In the genomic region with DNA sequence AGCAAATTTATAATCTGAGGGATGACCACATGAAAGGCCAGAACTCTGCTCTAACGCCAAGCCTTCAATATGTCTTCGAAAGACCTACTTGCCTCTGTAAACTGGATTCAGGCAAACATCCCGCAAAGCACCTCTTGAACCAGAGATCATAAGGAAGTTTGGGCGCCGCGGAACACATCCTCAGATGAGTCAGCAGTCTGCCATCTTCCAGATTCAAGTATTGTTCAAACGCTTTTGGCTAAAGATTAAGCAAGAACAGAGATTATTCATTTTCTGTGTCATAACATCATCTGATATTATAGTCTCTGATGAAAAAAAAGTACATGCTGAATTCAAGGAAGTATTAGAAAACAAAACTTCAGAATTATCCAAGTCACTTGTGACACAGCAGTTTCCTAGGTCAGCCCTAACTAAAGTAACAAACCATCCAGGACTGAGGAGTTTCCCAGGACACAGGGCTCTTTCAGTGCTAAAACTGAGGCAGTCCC, we compare ENCODE assay signal across 14 cellular contexts. TPM values are rescaled to one million over a fixed set of nuclear protein-coding genes. Genes with fewer than 3 reads are reported as not detected.
DNase-seq lines count a peak whose midpoint lies in the region; ATAC-seq and TF ChIP-seq lines count a peak whose summit lies in the region.
"Had no signal": no experiment of that assay in that cellular context is flagged by ENCODE, and none has a peak within 500 bp of the region (broad histone marks: within the 10 kb centered on the region; RNA-seq: fewer than 3 reads in every experiment).

No MANE protein-coding gene starts in this region.

- H3K36me3 Mint-ChIP-seq in naive thymus-derived CD4-positive, alpha-beta T cell, result peaks cover 31 to 57% (median 37%) of the 10 kb centered on the region in 5 donors

- no peak overlapping the region for H3K9ac ChIP-seq in SK-N-SH

- H3K4me3 Mint-ChIP-seq in naive thymus-derived CD4-positive, alpha-beta T cell, result no peak overlapping the region
- H3K4me3 Mint-ChIP-seq: memory B cell had no signal

- DNase-seq in SK-N-SH, result no peak
- DNase-seq in HT1080 (ENCODE audit: low read depth), result peak; percentile 80
- peak; percentile 93 for DNase-seq in choroid plexus epithelial cell (ENCODE audit: low read depth)
- no peak for DNase-seq in naive thymus-derived CD4-positive, alpha-beta T cell
- DNase-seq in NCI-H1436 (lab: John Stamatoyannopoulos, UW), result no peak
- no peak for DNase-seq in NCI-H748 (lab: John Stamatoyannopoulos, UW; ENCODE audit: unreplicated experiment)
- no peak for DNase-seq in HT-29 (ENCODE audit: low spot score)
- DNase-seq: gastrocnemius medialis, NCI-H526, sigmoid colon, T-helper 1 cell had no signal

- H4K20me1 ChIP-seq in SK-N-SH (ENCODE audit: insufficient read depth), result no peaks in the 10 kb centered on the region

- H3K4me2 ChIP-seq in SK-N-SH, result no peak overlapping the region

- peak overlapping the region in 1 of 9 donors; percentile 32 for H3K27ac Mint-ChIP-seq in naive thymus-derived CD4-positive, alpha-beta T cell
- H3K27ac Mint-ChIP-seq: memory B cell had no signal

- POLR2A ChIA-PET in SK-N-SH (lab: Yijun Ruan, JAX), result no interaction called here
- POLR2A ChIA-PET in naive thymus-derived CD4-positive, alpha-beta T cell (lab: Charles Lee), result no interaction called here

- H3K4me1 Mint-ChIP-seq in naive thymus-derived CD4-positive, alpha-beta T cell, result peaks cover 0 to 29% (median 7%) of the 10 kb centered on the region in 7 donors

- no peaks in the 10 kb centered on the region for H3K9me3 ChIP-seq in SK-N-SH
- H3K9me3 ChIP-seq in naive thymus-derived CD4-positive, alpha-beta T cell (ENCODE audit: control insufficient read depth in 2 of 3, low read length in 3 of 3), result no peaks in the 10 kb centered on the region
- H3K9me3 ChIP-seq: gastrocnemius medialis, sigmoid colon, uterus had no signal

- no peaks in the 10 kb centered on the region for H3K9me3 Mint-ChIP-seq in naive thymus-derived CD4-positive, alpha-beta T cell
- H3K9me3 Mint-ChIP-seq: memory B cell had no signal

- TF ChIP-seq RAD21 in SK-N-SH (IDR thresholded peaks at IDR 0.05; ENCODE audit: low read length), result no peak

- H3F3A ChIP-seq in SK-N-SH (replicated peaks; ENCODE audit: insufficient read depth), result peaks cover 16% of the 10 kb centered on the region

- no peak overlapping the region for H2AFZ ChIP-seq in SK-N-SH (ENCODE audit: low read depth)

- no peaks in the 10 kb centered on the region for H3K9me2 ChIP-seq in SK-N-SH

- TF ChIP-seq EP300 in SK-N-SH (IDR thresholded peaks at IDR 0.05; ENCODE audit: borderline replicate concordance in 1 of 2, low read depth in 1 of 2, low read length in 1 of 2), result no peak

- peaks cover 0 to 22% of the 10 kb centered on the region in 2 experiments; a peak in 3 of 4 replicates for H3K4me1 ChIP-seq in SK-N-SH (ENCODE audit: control insufficient read depth in 1 of 2, insufficient read depth in 2 of 2, low read depth in 1 of 2, low read length in 1 of 2)
- peaks cover 0 to 13% of the 10 kb centered on the region in 2 donors for H3K4me1 ChIP-seq in naive thymus-derived CD4-positive, alpha-beta T cell (ENCODE audit: control insufficient read depth in 2 of 2, insufficient read depth in 2 of 2, low read length in 2 of 2)
- H3K4me1 ChIP-seq: uterus had no signal

- TF ChIP-seq CTCF in SK-N-SH (IDR thresholded peaks at IDR 0.05) (no peak), choroid plexus epithelial cell (conservative IDR thresholded peaks at IDR 0.05; ENCODE audit: low read depth, low read length) (no peak)

- H3K27ac ChIP-seq in SK-N-SH (ENCODE audit: low read depth in 2 of 2, low read length in 1 of 2), result peak overlapping the region in 1 of 2 experiments; percentile 23; a peak in 1 of 4 replicates
- no peak overlapping the region for H3K27ac ChIP-seq in naive thymus-derived CD4-positive, alpha-beta T cell (ENCODE audit: low read depth, low read length)
- H3K27ac ChIP-seq: gastrocnemius medialis, sigmoid colon, uterus had no signal

- no peaks in the 10 kb centered on the region for H3K79me2 ChIP-seq in SK-N-SH (ENCODE audit: insufficient read depth)

- CTCF ChIA-PET in SK-N-SH (lab: Yijun Ruan, JAX), result no interaction called here
- CTCF ChIA-PET in naive thymus-derived CD4-positive, alpha-beta T cell (lab: Charles Lee), result no interaction called here

- 77% methylated on average over 7 of the region's 7 CpGs for WGBS in SK-N-SH (ENCODE audit: low lambda C conversion rate)

- peaks cover 34 to 80% of the 10 kb centered on the region in 2 experiments for H3K36me3 ChIP-seq in SK-N-SH (replicated peaks in 1 of 2; ENCODE audit: control insufficient read depth in 1 of 2, insufficient read depth in 2 of 2, low read length in 1 of 2)
- H3K36me3 ChIP-seq in naive thymus-derived CD4-positive, alpha-beta T cell (ENCODE audit: control insufficient read depth in 2 of 3, insufficient read depth in 3 of 3, low read length in 3 of 3), result peaks cover 4 to 58% (median 14%) of the 10 kb centered on the region in 3 experiments
- H3K36me3 ChIP-seq: uterus had no signal

- peak; percentile 13; the same call in 1 of the 3 replicates for ATAC-seq in SK-N-SH treated with all-trans-retinoic acid at 6 μM for 48 hours
- ATAC-seq in naive thymus-derived CD4-positive, alpha-beta T cell, result peak; percentile 36
- ATAC-seq: gastrocnemius medialis had no signal

- H3K27me3 Mint-ChIP-seq in naive thymus-derived CD4-positive, alpha-beta T cell, result no peaks in the 10 kb centered on the region
- H3K27me3 Mint-ChIP-seq: memory B cell had no signal

- H3K4me3 ChIP-seq in SK-N-SH (ENCODE audit: low read depth in 2 of 2, low read length in 1 of 2) (no peak overlapping the region), choroid plexus epithelial cell (ENCODE audit: low read depth, low read length) (no peak overlapping the region)
- H3K4me3 ChIP-seq in naive thymus-derived CD4-positive, alpha-beta T cell (ENCODE audit: low read length), result no peak overlapping the region
- H3K4me3 ChIP-seq: gastrocnemius medialis, sigmoid colon, uterus had no signal

- intact Hi-C loops in naive thymus-derived CD4-positive, alpha-beta T cell (cut with micrococcal nuclease), result no loop called here

- no peaks in the 10 kb centered on the region for H3K27me3 ChIP-seq in SK-N-SH (ENCODE audit: insufficient read depth)
- H3K27me3 ChIP-seq in naive thymus-derived CD4-positive, alpha-beta T cell (ENCODE audit: control insufficient read depth in 2 of 2, insufficient read depth in 2 of 2, low read length in 2 of 2), result no peaks in the 10 kb centered on the region
- H3K27me3 ChIP-seq: gastrocnemius medialis, sigmoid colon, uterus had no signal

TF ChIP-seq in SK-N-SH treated with all-trans-retinoic acid at 6 μM for 48 hours, 23 proteins besides CTCF, POLR2A, EP300 and RAD21:
- TF ChIP-seq ZFP30 (CRISPR knock-in tag; IDR thresholded peaks at IDR 0.05), result no peak
- no peak for TF ChIP-seq ESRRG (CRISPR knock-in tag; IDR thresholded peaks at IDR 0.05)
- no peak for TF ChIP-seq ZC3H10 (CRISPR knock-in tag; IDR thresholded peaks at IDR 0.05)
- TF ChIP-seq BACH2 (CRISPR knock-in tag; IDR thresholded peaks at IDR 0.05; ENCODE audit: borderline replicate concordance), result no peak
- TF ChIP-seq ZNF8 (CRISPR knock-in tag; IDR thresholded peaks at IDR 0.05), result no peak
- no peak for TF ChIP-seq CSDC2 (CRISPR knock-in tag; IDR thresholded peaks at IDR 0.05)
- TF ChIP-seq ZNF70 (CRISPR knock-in tag; IDR thresholded peaks at IDR 0.05), result no peak
- no peak for TF ChIP-seq ARNTL (CRISPR knock-in tag; IDR thresholded peaks at IDR 0.05; ENCODE audit: borderline replicate concordance, low read depth)
- TF ChIP-seq CREB5 (CRISPR knock-in tag; IDR thresholded peaks at IDR 0.05; ENCODE audit: low read depth), result no peak

TF ChIP-seq in SK-N-SH, 30 proteins besides CTCF, POLR2A, EP300 and RAD21 (continues in another document):
- TF ChIP-seq TCF12 (IDR thresholded peaks at IDR 0.05) (no peak), SMC3 (IDR thresholded peaks at IDR 0.05; ENCODE audit: low read depth, low read length) (no peak), FOSL2 (IDR thresholded peaks at IDR 0.05; ENCODE audit: borderline replicate concordance, low read depth) (no peak), CHD2 (IDR thresholded peaks at IDR 0.05; ENCODE audit: low read length, partially characterized antibody) (no peak), YY1 (IDR thresholded peaks at IDR 0.05; ENCODE audit: low read depth) (no peak), TAF1 (IDR thresholded peaks at IDR 0.05; ENCODE audit: borderline replicate concordance, low read depth, low read length) (no peak), FOXJ3 (CRISPR knock-in tag; IDR thresholded peaks at IDR 0.05) (no peak), RCOR1 (IDR thresholded peaks at IDR 0.05; ENCODE audit: low read length) (no peak), EZH2phosphoT487 (IDR thresholded peaks at IDR 0.05; ENCODE audit: borderline replicate concordance, low read depth) (no peak), GABPA (IDR thresholded peaks at IDR 0.05; ENCODE audit: low read depth) (no peak), RFX5 (IDR thresholded peaks at IDR 0.05; ENCODE audit: low read length) (no peak), FOXM1 (IDR thresholded peaks at IDR 0.05; ENCODE audit: low read depth) (no peak), PBX3 (IDR thresholded peaks at IDR 0.05) (no peak), TEAD4 (IDR thresholded peaks at IDR 0.05; ENCODE audit: borderline replicate concordance, insufficient read depth) (no peak), GATA2 (CRISPR knock-in tag; IDR thresholded peaks at IDR 0.05) (no peak)

RNA-seq across cellular contexts. Expression of gene TBC1D7, which starts 20.8 kb away (rescaled TPM):
- 25.2 and 27.5 TPM in 2 replicates for polyA plus RNA-seq in SK-N-SH (2012; rRNA removed)
- polyA plus RNA-seq in SK-N-SH (2012; cell fraction: cytosol; rRNA removed), result 27.7 and 30.3 TPM in 2 replicates
- polyA plus RNA-seq in SK-N-SH (2012; cell fraction: nucleus; rRNA removed), result 22.8 and 24.5 TPM in 2 replicates
- 19.2 and 22.6 TPM in 2 replicates for total RNA-seq in HT1080 (2014; rRNA removed; shearing (Covaris generic))
- 28.3 and 32.7 TPM in 2 replicates for polyA plus RNA-seq in HT1080 (2015; cell fraction: cytosol; rRNA removed)
- 16.4 and 27.3 TPM in 2 replicates for polyA plus RNA-seq in HT1080 (2015; cell fraction: nucleus; rRNA removed)
- 10 to 100 TPM; 14.8 to 34.6 (median 17.0) TPM for total RNA-seq in naive thymus-derived CD4-positive, alpha-beta T cell
- 10 to 100 TPM; 11.7 to 14.8 TPM for polyA plus RNA-seq in naive thymus-derived CD4-positive, alpha-beta T cell
- 12.9 and 13.1 TPM in 2 replicates for total RNA-seq in HT-29 (2014; rRNA removed; shearing (Covaris generic))

Comparison
In these comparisons a context has a peak if more than half of its experiments do, and no peak if none do; other contexts are left out.
1. DNase-seq: peak in HT1080 (single experiment) and choroid plexus epithelial cell (single experiment); none in SK-N-SH (single experiment), naive thymus-derived CD4-positive, alpha-beta T cell (0 of 9), NCI-H1436 (single experiment), NCI-H748 (single experiment) and HT-29 (single experiment).